18 cellular contexts compared by ENCODE assay signal in genomic region chr16:56923481-56923880, GRCh38. TPM values are rescaled to one million over a fixed set of nuclear protein-coding genes. Genes with fewer than 3 reads are reported as not detected.
"Had no signal": no experiment of that assay in that cellular context is flagged by ENCODE, and none has a peak within 500 bp of the region (broad histone marks: within the 10 kb centered on the region; RNA-seq: fewer than 3 reads in every experiment).

No MANE protein-coding gene starts in this region.

- H3K9me3 ChIP-seq: left lung, tibial artery had no signal

- H3K27me3 ChIP-seq: dorsolateral prefrontal cortex, left lung, tibial artery had no signal

- H3K4me1 ChIP-seq: left lung, tibial artery had no signal

- DNase-seq: activated CD4-positive, alpha-beta memory T cell treated with anti-CD3 and anti-CD28 coated beads, Interleukin-2, amount 10 ng/mL, durations not matched to agents 7 days and 5 days; activated CD4-positive, alpha-beta T cell treated with anti-CD3 and anti-CD28 coated beads for 36 hours; activated naive CD4-positive, alpha-beta T cell treated with Interleukin-2 at 50 U/mL for 16 hours; activated T-cell treated with anti-CD3 and anti-CD28 coated beads, Interleukin-2, amount 50 U/mL, for 48 hours; amniotic stem cell; dorsolateral prefrontal cortex; foreskin melanocyte; head of caudate nucleus; left lung; nephron progenitor cell; T-cell; WERI-Rb-1 had no signal

- ATAC-seq: activated CD4-positive, alpha-beta T cell treated with anti-CD3 and anti-CD28 coated beads for 36 hours; esophagus mucosa; left lung; T-cell had no signal

- H3K36me3 ChIP-seq: left lung, tibial artery, WERI-Rb-1 had no signal

- H3K4me3 ChIP-seq: dorsolateral prefrontal cortex, left lung, skin epidermis, tibial artery had no signal

- H3K27ac ChIP-seq: dorsolateral prefrontal cortex, left lung, skin epidermis, tibial artery, WERI-Rb-1 had no signal

RNA-seq across cellular contexts. Expression of gene CETP, which starts 38.3 kb away (rescaled TPM):
- total RNA-seq: activated CD4-positive, alpha-beta memory T cell treated with anti-CD3 and anti-CD28 coated beads, Interleukin-2, amount 10 ng/mL, durations not matched to agents 7 days and 5 days; esophagus mucosa; osteocyte; renal cortical epithelial cell had no signal

RNA-seq across cellular contexts. Expression of gene SLC12A3, which starts 58.5 kb away (rescaled TPM):
- total RNA-seq: activated CD4-positive, alpha-beta memory T cell treated with anti-CD3 and anti-CD28 coated beads, Interleukin-2, amount 10 ng/mL, durations not matched to agents 7 days and 5 days; activated CD4-positive, alpha-beta T cell treated with anti-CD3 and anti-CD28 coated beads for 36 hours; cerebellum; esophagus mucosa; left lung; osteocyte had no signal
